Comparison of ENCODE assay signal across 29 cellular contexts in the genomic region with DNA sequence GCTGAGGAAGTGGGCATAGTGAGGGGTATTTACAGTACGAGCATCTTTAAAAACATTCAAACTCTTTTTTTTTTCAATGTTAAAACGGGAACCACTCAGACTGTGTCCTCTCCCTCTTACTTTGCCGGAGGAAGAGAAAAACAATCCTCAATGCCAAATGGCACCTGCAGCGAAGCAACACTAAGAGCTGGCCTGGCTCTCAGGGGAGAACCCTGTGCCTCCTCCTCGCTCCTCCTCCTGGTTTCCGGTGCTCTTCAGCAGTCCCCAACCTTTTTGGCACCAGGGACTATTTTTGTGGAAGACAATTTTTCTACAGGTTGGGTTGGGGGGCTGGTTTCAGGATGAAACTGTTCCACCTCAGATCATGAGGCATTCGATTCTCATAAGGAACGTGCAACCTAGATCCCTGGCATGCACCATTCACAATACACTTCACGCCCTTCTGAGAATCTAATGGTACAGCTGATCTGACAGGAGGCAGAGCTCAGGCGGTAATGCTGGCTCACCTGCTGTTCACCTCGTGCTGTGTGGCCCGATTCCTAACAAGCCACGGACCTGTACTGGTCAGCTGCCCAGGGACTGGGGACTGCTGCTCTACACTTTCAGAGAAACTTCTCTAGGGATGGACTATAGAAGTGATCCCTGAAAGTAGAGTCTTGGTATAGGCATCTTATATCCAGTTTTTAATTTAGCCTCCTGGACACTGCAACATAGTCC.
"Had no signal": no experiment of that assay in that cellular context is flagged by ENCODE, and none has a peak within 500 bp of the region (broad histone marks: within the 10 kb centered on the region; RNA-seq: fewer than 3 reads in every experiment).

No MANE protein-coding gene starts in this region.

- ATAC-seq: activated CD4-positive, alpha-beta T cell treated with anti-CD3 and anti-CD28 coated beads for 36 hours; activated CD8-positive, alpha-beta memory T cell treated with anti-CD3 and anti-CD28 coated beads, Interleukin-2, amount 10 ng/mL, durations not matched to agents 7 days and 5 days; activated CD8-positive, alpha-beta T cell treated with anti-CD3 and anti-CD28 coated beads, Interleukin-2, amount 10 ng/mL, durations not matched to agents 7 days and 5 days; activated naive CD4-positive, alpha-beta T cell treated with anti-CD3 and anti-CD28 coated beads, Interleukin-2, amount 50 U/mL, for 72 hours; esophagus mucosa had no signal

- H3K27me3 ChIP-seq: brain microvascular endothelial cell had no signal

- FAIRE-seq: astrocyte, bronchial epithelial cell, frontal cortex had no signal

- H3K27ac ChIP-seq: brain microvascular endothelial cell, coronary artery, dorsolateral prefrontal cortex had no signal

- H3K4me3 ChIP-seq: coronary artery, dorsolateral prefrontal cortex had no signal

- DNase-seq: activated CD4-positive, alpha-beta memory T cell treated with anti-CD3 and anti-CD28 coated beads for 36 hours; activated CD4-positive, alpha-beta T cell treated with anti-CD3 and anti-CD28 coated beads for 36 hours; activated CD4-positive, alpha-beta T cell treated with anti-CD3 and anti-CD28 coated beads, Interleukin-2, amount 10 ng/mL, durations not matched to agents 24 days and 14 days; activated CD4-positive, CD25-positive, alpha-beta regulatory T cell; activated CD4-positive, CD25-positive, alpha-beta regulatory T cell treated with anti-CD3 and anti-CD28 coated beads, Interleukin-2, amount 50 U/mL, for 72 hours; activated CD8-positive, alpha-beta memory T cell treated with anti-CD3 and anti-CD28 coated beads, Interleukin-2, amount 10 ng/mL, durations not matched to agents 7 days and 5 days; activated CD8-positive, alpha-beta memory T cell treated with anti-CD3 and anti-CD28 coated beads, Interleukin-2, amount 50 U/mL, for 4 hours; activated CD8-positive, alpha-beta T cell treated with anti-CD3 and anti-CD28 coated beads, Interleukin-2, amount 10 ng/mL, durations not matched to agents 7 days and 5 days; activated effector memory CD4-positive, alpha-beta T cell treated with anti-CD3 and anti-CD28 coated beads, Interleukin-2, amount 50 U/mL, for 16 hours; activated naive CD4-positive, alpha-beta T cell; activated naive CD4-positive, alpha-beta T cell treated with anti-CD3 and anti-CD28 coated beads, Interleukin-2, amount 10 ng/mL, durations not matched to agents 7 days and 5 days; activated naive CD8-positive, alpha-beta T cell treated with anti-CD3 and anti-CD28 coated beads, Interleukin-2, amount 10 ng/mL, durations not matched to agents 7 days and 5 days; activated T-cell treated with anti-CD3 and anti-CD28 coated beads, Interleukin-2, amount 50 U/mL, for 1 hour; activated T-cell treated with anti-CD3 and anti-CD28 coated beads, Interleukin-2, amount 50 U/mL, for 48 hours; amniotic stem cell; anterior cingulate cortex; brain microvascular endothelial cell; effector memory CD4-positive, alpha-beta T cell; endodermal cell; foreskin fibroblast; head of caudate nucleus; T-helper 2 cell had no signal

- H3K36me3 ChIP-seq: brain microvascular endothelial cell had no signal
